In genomic region chr12:27296674-27297073, GRCh38 we compare ENCODE assay signal across 18 cellular contexts. TPM values are rescaled to one million over a fixed set of nuclear protein-coding genes. Genes with fewer than 3 reads are reported as not detected.
"Had no signal": no experiment of that assay in that cellular context is flagged by ENCODE, and none has a peak within 500 bp of the region (broad histone marks: within the 10 kb centered on the region; RNA-seq: fewer than 3 reads in every experiment).

No MANE protein-coding gene starts in this region.

- H3K9me3 ChIP-seq: heart left ventricle, mucosa of descending colon, neutrophil had no signal

- FAIRE-seq: frontal cortex, small intestine, urothelium cell line had no signal

- H3K27me3 Mint-ChIP-seq: naive thymus-derived CD8-positive, alpha-beta T cell; type B pancreatic cell had no signal

- H3K4me3 ChIP-seq: dorsolateral prefrontal cortex, heart left ventricle, mucosa of descending colon had no signal

- H3K4me3 Mint-ChIP-seq: naive thymus-derived CD8-positive, alpha-beta T cell; type B pancreatic cell had no signal

- H3K27ac Mint-ChIP-seq: naive thymus-derived CD8-positive, alpha-beta T cell; type B pancreatic cell had no signal

- ATAC-seq: esophagus mucosa; heart left ventricle; left lobe of liver; mucosa of descending colon; naive thymus-derived CD8-positive, alpha-beta T cell; stimulated activated naive CD8-positive, alpha-beta T cell treated with anti-CD3 and anti-CD28 coated beads, Interleukin-15, Interleukin-2, amounts not matched to agents 100 U/mL and 50 U/mL, for 24 hours had no signal

- H3K27ac ChIP-seq: neutrophil had no signal

- H3K27me3 ChIP-seq: dorsolateral prefrontal cortex, heart left ventricle, neutrophil had no signal

- DNase-seq: cortex of kidney; dorsolateral prefrontal cortex; effector CD8-positive, alpha-beta T cell; heart left ventricle; islet precursor cell; mammary epithelial cell; mucosa of descending colon; naive thymus-derived CD8-positive, alpha-beta T cell; small intestine; stimulated activated CD4-positive, alpha-beta T cell treated with anti-CD3 and anti-CD28 coated beads, Interleukin-2, amount 100 ng/mL, for 48 hours; stimulated activated naive CD8-positive, alpha-beta T cell treated with anti-CD3 and anti-CD28 coated beads, Interleukin-15, Interleukin-2, amounts not matched to agents 100 U/mL and 50 U/mL, for 24 hours; substantia nigra had no signal

RNA-seq across cellular contexts. Expression of gene BMAL2, which starts 36.0 kb away (rescaled TPM):
- total RNA-seq: naive thymus-derived CD8-positive, alpha-beta T cell had no signal
- polyA plus RNA-seq: naive thymus-derived CD8-positive, alpha-beta T cell had no signal
